Comparison of ENCODE assay signal across 8 cellular contexts in genomic region chr20:297098-297924, GRCh38. TPM values are rescaled to one million over a fixed set of nuclear protein-coding genes. Genes with fewer than 3 reads are reported as not detected.
A peak's percentile ranks its signal among the peaks of the same experiment; 100 is the strongest.
DNase-seq lines count a peak whose midpoint lies in the region; ATAC-seq and TF ChIP-seq lines count a peak whose summit lies in the region.

TSS of gene ZCCHC3 (plus strand) at chr20:297570. CDS start at chr20:297587, 17 bp downstream.

- peak within 1 kb of the TSS; percentile 85 for H3K14ac ChIP-seq in trophoblast cell (ENCODE audit: low read length)

- H3K27me3 ChIP-seq in trophoblast cell (ENCODE audit: insufficient read depth, low read length): no peaks in the 10 kb centered on the region
- no peaks in the 10 kb centered on the region for H3K27me3 ChIP-seq in transverse colon

- H2AFZ ChIP-seq in trophoblast cell (ENCODE audit: insufficient read depth, low read length, poor library complexity): peak within 1 kb of the TSS; percentile 57

- H4K91ac ChIP-seq in trophoblast cell (ENCODE audit: low read depth, low read length): peak within 1 kb of the TSS; percentile 95

- TF ChIP-seq CTCF in GM12874 (IDR thresholded peaks at IDR 0.05; ENCODE audit: insufficient read depth, low read depth, low read length) (peak; percentile 21; the same call in 1 of the 2 replicates), transverse colon (IDR thresholded peaks at IDR 0.05) (peak in 3 of 5 experiments; percentile 20 to 22 (median 20))

- H3K4me2 ChIP-seq in trophoblast cell (ENCODE audit: low read length): peak within 1 kb of the TSS; percentile 92

- peak within 1 kb of the TSS; percentile 80 for H2AK5ac ChIP-seq in trophoblast cell (ENCODE audit: low read length)

- H3K9ac ChIP-seq in trophoblast cell (ENCODE audit: low read length): peak within 1 kb of the TSS; percentile 99

- peak within 1 kb of the TSS; percentile 73 for H3K4ac ChIP-seq in trophoblast cell (ENCODE audit: low read depth, low read length)

- intact Hi-C loops in Right ventricle myocardium superior (cut with DNase I): loop anchor here (2.0 kb wide), 1 partner anchor 27 kb away; the partner anchor contains the start of gene SOX12
- intact Hi-C loops in transverse colon (cut with DNase I; ENCODE audit: low total_unique reads): no loop called here

- TF ChIP-seq POLR2A in transverse colon (IDR thresholded peaks at IDR 0.05): peak; percentile 67

- H4K8ac ChIP-seq in trophoblast cell (ENCODE audit: low read depth, low read length): peak within 1 kb of the TSS; percentile 99

- in situ Hi-C loops in transverse colon (cut with MboI; ENCODE audit: low pct_ligation_motif_present in 1 of 4, low pct_unique_long_range_greater_than_20kb in 1 of 4, low sequenced_read_pairs in 3 of 4): no loop called here

- H3K9me3 ChIP-seq in trophoblast cell (ENCODE audit: insufficient read depth, low read depth, low read length) (peaks cover 2% of the 10 kb centered on the region), transverse colon (no peaks in the 10 kb centered on the region)

- peak within 1 kb of the TSS; percentile 81 for H3K18ac ChIP-seq in trophoblast cell (ENCODE audit: low read length)

- H3K4me3 ChIP-seq in trophoblast cell (ENCODE audit: low read depth, low read length): peak within 1 kb of the TSS; percentile 84
- peak within 1 kb of the TSS; percentile 67 to 96 (median 84) for H3K4me3 ChIP-seq in transverse colon

- H2BK12ac ChIP-seq in trophoblast cell (ENCODE audit: low read length): no peak within 1 kb of the TSS

- H2BK5ac ChIP-seq in trophoblast cell (ENCODE audit: low read depth, low read length, poor library complexity): peak within 1 kb of the TSS; percentile 99

- peak within 1 kb of the TSS; percentile 95 for H2BK120ac ChIP-seq in trophoblast cell (ENCODE audit: insufficient read depth, low read length, poor library complexity)

- H3K36me3 ChIP-seq in trophoblast cell (ENCODE audit: control insufficient read depth in 1 of 2, insufficient read depth in 2 of 2, low read length in 2 of 2) (no peaks in the 10 kb centered on the region), transverse colon (no peaks in the 10 kb centered on the region)

- DNase-seq in NCI-H1105 treated with DMSO at 0.1 percent for 48 hours (lab: John Stamatoyannopoulos, UW) (peak; percentile 92), SW480 (ENCODE audit: low spot score) (peak; percentile 96), Right ventricle myocardium superior (peak; percentile 94), trophoblast cell (peak; percentile 96 to 98), transverse colon (peak; percentile 86)
- DNase-seq in activated naive CD8-positive, alpha-beta T cell treated with anti-CD3 and anti-CD28 coated beads, Interleukin-2, amount 50 U/mL, for 16 hours (ENCODE audit: low read depth, low spot score): peak; percentile 72

- peak within 1 kb of the TSS; percentile 72 for H4K12ac ChIP-seq in trophoblast cell (ENCODE audit: low read depth, low read length)

- no CpG with 5 or more reads among the region's 99 CpGs for WGBS in trophoblast cell (ENCODE audit: extremely low coverage, insufficient coverage, insufficient read length)
- WGBS in transverse colon (ENCODE audit: low coverage in 1 of 2), 2 donors: 0 to 2% methylated on average over 12 to 87 of the region's 99 CpGs

- H3K27ac ChIP-seq in trophoblast cell (ENCODE audit: low read depth, low read length) (peak within 1 kb of the TSS; percentile 92), transverse colon (peak within 1 kb of the TSS; percentile 96 to 100 (median 100))

- no peak within 1 kb of the TSS for H3K23ac ChIP-seq in trophoblast cell (ENCODE audit: low read length)

- peaks cover 11% of the 10 kb centered on the region for H3K79me2 ChIP-seq in trophoblast cell (ENCODE audit: control insufficient read depth, insufficient read depth, low read length, poor library complexity)

- TF ChIP-seq EP300 in transverse colon (IDR thresholded peaks at IDR 0.05; ENCODE audit: low read depth): no peak

- H3K4me1 ChIP-seq in trophoblast cell (ENCODE audit: control insufficient read depth in 1 of 2, insufficient read depth in 2 of 2, low read length in 2 of 2): peaks cover 18 to 21% of the 10 kb centered on the region in 2 experiments
- peaks cover 4 to 36% (median 36%) of the 10 kb centered on the region in 4 donors for H3K4me1 ChIP-seq in transverse colon

- ATAC-seq in HG02642 (IDR thresholded peaks at IDR 0.05; ENCODE audit: poor library complexity, unreplicated experiment): peak; percentile 79
- ATAC-seq in Right ventricle myocardium superior (ENCODE audit: poor library complexity): peak; percentile 93

- peaks cover 11% of the 10 kb centered on the region for H3K79me1 ChIP-seq in trophoblast cell (ENCODE audit: low read length)

RNA-seq across cellular contexts. Expression of gene ZCCHC3, which starts in this region (rescaled TPM):
- total RNA-seq in Right ventricle myocardium superior (11.8 TPM), transverse colon (10 to 100 TPM in 2 of 4 donors, 1 to 10 TPM in 2; 6.6 to 16.0 (median 10.1) TPM)
- 16.5 and 17.9 TPM in 2 replicates for polyA plus RNA-seq in trophoblast cell (2013)

Comparison
In these comparisons a context has a peak if more than half of its experiments do, and no peak if none do; other contexts are left out.
1. Peak in every context shown above with its lines: DNase-seq, ATAC-seq, H3K4me3 ChIP-seq and H3K27ac ChIP-seq.